Comparison of ENCODE assay signal across 8 cellular contexts in the genomic region with DNA sequence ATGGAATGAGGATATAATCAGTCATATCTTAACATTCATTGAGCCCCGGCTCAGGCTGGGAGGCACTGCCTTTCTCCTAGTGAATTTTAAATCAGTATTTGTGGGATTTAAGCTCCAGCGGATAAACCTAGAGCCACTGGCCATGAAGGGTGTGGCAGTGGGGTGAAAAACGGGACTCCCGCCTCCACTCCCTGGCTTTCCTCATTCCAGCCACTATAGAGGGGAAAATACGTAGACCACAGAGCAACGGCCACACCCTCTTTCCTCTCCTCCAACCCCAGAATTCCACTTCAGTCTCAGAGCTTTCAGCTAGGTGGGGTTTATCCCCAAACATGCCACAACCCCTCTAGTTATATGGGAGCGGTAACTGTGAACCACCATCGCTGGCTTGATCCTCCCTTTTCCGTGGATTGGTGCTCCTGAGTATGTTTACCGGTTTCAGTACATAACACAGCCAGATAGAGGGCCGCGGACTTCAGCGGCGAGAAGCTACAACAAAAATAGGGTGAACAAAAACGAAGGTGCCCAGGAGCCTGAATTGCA.
DNase-seq lines count a peak whose midpoint lies in the region; ATAC-seq and TF ChIP-seq lines count a peak whose summit lies in the region.

No MANE protein-coding gene starts in this region.

- H3K4me3 ChIP-seq in AG09309 (ENCODE audit: control insufficient read depth, low read depth, low read length) (peak overlapping the region; percentile 45), MM.1S (ENCODE audit: low read length) (no peak overlapping the region), endocrine pancreas (ENCODE audit: control insufficient read depth, insufficient read depth, low read length) (no peak overlapping the region)

- peak overlapping the region; percentile 69 to 90 (median 87) for H3K4me3 Mint-ChIP-seq in naive thymus-derived CD8-positive, alpha-beta T cell

- no peaks in the 10 kb centered on the region for H3K27me3 ChIP-seq in MM.1S (replicated peaks; ENCODE audit: insufficient read depth, low read length)
- no peaks in the 10 kb centered on the region for H3K27me3 ChIP-seq in endocrine pancreas (ENCODE audit: control insufficient read depth, insufficient read depth, low read length)

- no peaks in the 10 kb centered on the region for H3K9me3 ChIP-seq in MM.1S (replicated peaks; ENCODE audit: insufficient read depth, low read length)
- H3K9me3 ChIP-seq in endocrine pancreas (ENCODE audit: control insufficient read depth, low read length): no peaks in the 10 kb centered on the region

- H3K27me3 Mint-ChIP-seq in naive thymus-derived CD8-positive, alpha-beta T cell: no peaks in the 10 kb centered on the region

- H2AFZ ChIP-seq in MM.1S (ENCODE audit: low read length): no peak overlapping the region

- H3K27ac ChIP-seq in MM.1S (ENCODE audit: low read length): no peak overlapping the region

- H3K27ac Mint-ChIP-seq in naive thymus-derived CD8-positive, alpha-beta T cell: peak overlapping the region; percentile 77 to 94 (median 86)

- DNase-seq in AG09309 (ENCODE audit: low read depth): no peak
- DNase-seq in MM.1S: no peak
- DNase-seq in naive thymus-derived CD8-positive, alpha-beta T cell: peak in 1 of 10 donors; percentile 11
- DNase-seq in GM19238 (ENCODE audit: insufficient read length, low spot score): no peak
- no peak for DNase-seq in DMS 273 (lab: John Stamatoyannopoulos, UW; ENCODE audit: unreplicated experiment)
- DNase-seq in retina: no peak
- DNase-seq in superior temporal gyrus (ENCODE audit: extremely low spot score): no peak

- H3F3A ChIP-seq in MM.1S (ENCODE audit: insufficient read depth, low read length): no peaks in the 10 kb centered on the region

- ATAC-seq in naive thymus-derived CD8-positive, alpha-beta T cell: no peak

- H4K20me1 ChIP-seq in MM.1S (ENCODE audit: insufficient read depth, low read length): no peaks in the 10 kb centered on the region

- no peak overlapping the region for H3K9ac ChIP-seq in MM.1S (ENCODE audit: low read length)
- H3K9ac ChIP-seq in endocrine pancreas (ENCODE audit: control insufficient read depth, insufficient read depth, low read length): peak overlapping the region; percentile 56

- no peaks in the 10 kb centered on the region for H3K79me2 ChIP-seq in MM.1S (ENCODE audit: low read length)

- peak overlapping the region; percentile 71; the same call in 1 of the 2 replicates for H3K4me2 ChIP-seq in MM.1S (ENCODE audit: low read depth, low read length)

- H3K36me3 Mint-ChIP-seq in naive thymus-derived CD8-positive, alpha-beta T cell: peaks cover 0 to 39% (median 3%) of the 10 kb centered on the region in 3 donors

- H3K36me3 ChIP-seq in MM.1S (replicated peaks; ENCODE audit: insufficient read depth, low read length) (no peaks in the 10 kb centered on the region), endocrine pancreas (ENCODE audit: control insufficient read depth, insufficient read depth, low read length) (no peaks in the 10 kb centered on the region)

- H3K4me1 ChIP-seq in MM.1S (ENCODE audit: low read length): 0 out of 2 replicates have a peak, but pooled peaks cover 3% of the 10 kb centered on the region
- H3K4me1 ChIP-seq in endocrine pancreas (ENCODE audit: control insufficient read depth, insufficient read depth, low read length): peaks cover 5% of the 10 kb centered on the region

- no peaks in the 10 kb centered on the region for H3K9me3 Mint-ChIP-seq in naive thymus-derived CD8-positive, alpha-beta T cell

- H3K9me2 ChIP-seq in MM.1S (replicated peaks; ENCODE audit: insufficient read depth, low read length): no peaks in the 10 kb centered on the region

- peaks cover 18 to 29% (median 23%) of the 10 kb centered on the region in 4 donors for H3K4me1 Mint-ChIP-seq in naive thymus-derived CD8-positive, alpha-beta T cell

- POLR2A ChIA-PET in naive thymus-derived CD8-positive, alpha-beta T cell (lab: Charles Lee): interaction anchor here (0.9 to 1.5 kb wide), 2 partner anchors 136 to 222 kb away, joined by 3 to 5 read pairs; no protein-coding TSS in a partner anchor

- TF ChIP-seq CTCF in AG09309 (IDR thresholded peaks at IDR 0.05; ENCODE audit: control insufficient read depth, insufficient read depth, low read depth, low read length, missing control alignments) (no peak), MM.1S (IDR thresholded peaks at IDR 0.05; ENCODE audit: low read length) (no peak)
